ENCODE assay signal across 9 cellular contexts in genomic region chr2:134411279-134411827, GRCh38.
DNase-seq lines count a peak whose midpoint lies in the region; ATAC-seq, FAIRE-seq and TF ChIP-seq lines count a peak whose summit lies in the region.
"Had no signal": no experiment of that assay in that cellular context is flagged by ENCODE, and none has a peak within 500 bp of the region (broad histone marks: within the 10 kb centered on the region; RNA-seq: fewer than 3 reads in every experiment).

No MANE protein-coding gene starts in this region.

- WGBS in IMR-90 (ENCODE audit: extremely low coverage in 2 of 2, insufficient read length in 1 of 2), 2 experiments, result no CpG with 5 or more reads among the region's 6 CpGs
- WGBS in mesodermal cell (ENCODE audit: insufficient coverage in 2 of 2), 2 experiments, result 78 to 80% methylated on average over 3 of the region's 6 CpGs

- H2BK20ac ChIP-seq in IMR-90 (ENCODE audit: low read depth, low read length), result peak overlapping the region; percentile 86

- dilution Hi-C loops in IMR-90 (cut with HindIII; ENCODE audit: low sequenced_read_pairs, unreplicated experiment), result no loop called here

- peaks cover 18 to 58% of the 10 kb centered on the region in 2 experiments for H3K79me1 ChIP-seq in IMR-90 (ENCODE audit: low read depth in 1 of 2, low read length in 2 of 2)

- H3K4me3 ChIP-seq in BLaER1 treated with 17β-estradiol and CSF1 and Interleukin-3, amounts not matched to agents 10 nM and 100 nM, result peak overlapping the region in 6 of 10 experiments; percentile 4 to 43 (median 28); a peak in 8 of 20 replicates
- H3K4me3 ChIP-seq in IMR-90 (ENCODE audit: insufficient read depth, low read depth, low read length), result no peak overlapping the region
- H3K4me3 ChIP-seq in mesodermal cell (ENCODE audit: extremely low read depth, insufficient read depth, low read length, poor library complexity, severe bottlenecking), result no peak overlapping the region
- H3K4me3 ChIP-seq: transverse colon had no signal

- no peaks in the 10 kb centered on the region for H3K9me3 ChIP-seq in BLaER1 treated with 17β-estradiol and CSF1 and Interleukin-3, amounts not matched to agents 10 nM and 100 nM (replicated peaks in 1 of 11)
- no peaks in the 10 kb centered on the region for H3K9me3 ChIP-seq in IMR-90 (ENCODE audit: control insufficient read depth, insufficient read depth, low read length)
- no peaks in the 10 kb centered on the region for H3K9me3 ChIP-seq in mesodermal cell (ENCODE audit: control insufficient read depth, low read length)
- H3K9me3 ChIP-seq: transverse colon had no signal

- no peak for FAIRE-seq in HTR-8/SVneo (lab: Jason Lieb, UNC)

- H3K4me1 ChIP-seq in BLaER1 treated with 17β-estradiol and CSF1 and Interleukin-3, amounts not matched to agents 10 nM and 100 nM, result peaks cover 52 to 89% (median 78%) of the 10 kb centered on the region in 10 experiments
- H3K4me1 ChIP-seq in IMR-90 (ENCODE audit: control insufficient read depth, insufficient read depth, low read length) (peaks cover 44% of the 10 kb centered on the region), mesodermal cell (ENCODE audit: control insufficient read depth, insufficient read depth, low read length, poor library complexity, severe bottlenecking) (peaks cover 16% of the 10 kb centered on the region)

- peaks cover 24 to 57% (median 51%) of the 10 kb centered on the region in 11 experiments; a peak in 21 of 22 replicates for H3K36me3 ChIP-seq in BLaER1 treated with 17β-estradiol and CSF1 and Interleukin-3, amounts not matched to agents 10 nM and 100 nM
- H3K36me3 ChIP-seq in IMR-90 (ENCODE audit: control insufficient read depth, insufficient read depth, low read length) (peaks cover 6% of the 10 kb centered on the region), mesodermal cell (ENCODE audit: control insufficient read depth, insufficient read depth, low read length) (peaks cover 9% of the 10 kb centered on the region)
- H3K36me3 ChIP-seq: transverse colon had no signal

- peak overlapping the region; percentile 89 for H2BK120ac ChIP-seq in IMR-90 (ENCODE audit: low read depth, low read length)

- intact Hi-C loops in IMR-90 (cut with micrococcal nuclease), result loop anchor here (5.0 kb wide), 1 partner anchor 179 kb away; no protein-coding TSS in a partner anchor

- POLR2A ChIA-PET in IMR-90 (lab: Charles Lee; ENCODE audit: unreplicated experiment), result no interaction called here

- peak overlapping the region; percentile 72 for H2AK5ac ChIP-seq in IMR-90 (ENCODE audit: low read depth, low read length)

- H3K9me1 ChIP-seq in IMR-90 (ENCODE audit: insufficient read depth, low read length), result peaks cover 35% of the 10 kb centered on the region

- H3K56ac ChIP-seq in IMR-90 (ENCODE audit: extremely low read depth, insufficient read depth, low read length), result peak overlapping the region; percentile 34; the same call in 1 of the 2 replicates

- H3K9ac ChIP-seq in BLaER1 treated with 17β-estradiol and CSF1 and Interleukin-3, amounts not matched to agents 10 nM and 100 nM, result peak overlapping the region; percentile 20 to 77 (median 59); a peak in 20 of 22 replicates
- H3K9ac ChIP-seq in IMR-90 (ENCODE audit: low read depth, low read length), result peak overlapping the region; percentile 9; the same call in 1 of the 2 replicates

- H4K91ac ChIP-seq in IMR-90 (ENCODE audit: insufficient read depth, low read depth, low read length), result peak overlapping the region; percentile 89

- peak overlapping the region; percentile 60 for H2AFZ ChIP-seq in IMR-90 (replicated peaks; ENCODE audit: low read length, poor library complexity)

- peak overlapping the region; percentile 82 for H3K4ac ChIP-seq in IMR-90 (ENCODE audit: low read depth, low read length)

- no peaks in the 10 kb centered on the region for H3K27me3 ChIP-seq in BLaER1 treated with 17β-estradiol and CSF1 and Interleukin-3, amounts not matched to agents 10 nM and 100 nM
- no peaks in the 10 kb centered on the region for H3K27me3 ChIP-seq in IMR-90 (ENCODE audit: control insufficient read depth, insufficient read depth, low read length)
- H3K27me3 ChIP-seq: transverse colon had no signal

- DNase-seq in IMR-90 (no peak), left lobe of liver (ENCODE audit: low spot score) (no peak), HTR-8/SVneo (ENCODE audit: insufficient read length, low spot score) (no peak), activated gamma-delta T cell treated with Interleukin-2 at 50 U/mL for 16 hours (no peak)

- no TSS peak for BruUV-seq in IMR-90 (replicated peaks; lab: Mats Ljungman, UMichigan)

- no peak for TF ChIP-seq RAD21 in IMR-90 (IDR thresholded peaks at IDR 0.05; ENCODE audit: low read length)

- H4K20me1 ChIP-seq in BLaER1 treated with 17β-estradiol and CSF1 and Interleukin-3, amounts not matched to agents 10 nM and 100 nM, result peaks cover 0 to 74% (median 0%) of the 10 kb centered on the region in 11 experiments; a peak in 7 of 22 replicates
- peaks cover 6% of the 10 kb centered on the region; the same call in 1 of the 2 replicates for H4K20me1 ChIP-seq in IMR-90 (ENCODE audit: insufficient read depth, low read length)

- peak overlapping the region; percentile 69 to 88; a peak in 3 of 4 replicates for H4K8ac ChIP-seq in IMR-90 (ENCODE audit: low read depth in 2 of 2, low read length in 2 of 2)

- peak overlapping the region; percentile 87 for H2AK9ac ChIP-seq in IMR-90 (replicated peaks; ENCODE audit: low read depth, low read length, poor library complexity)

- H4K5ac ChIP-seq in IMR-90 (ENCODE audit: low read depth, low read length), result peak overlapping the region; percentile 49; the same call in 1 of the 2 replicates

- TF ChIP-seq CTCF in IMR-90 (conservative IDR thresholded peaks at IDR 0.05; ENCODE audit: low read depth, low read length) (no peak), VCaP (conservative IDR thresholded peaks at IDR 0.05) (no peak)

- no peak for TF ChIP-seq POLR2A in IMR-90 (IDR thresholded peaks at IDR 0.05; ENCODE audit: low read depth, low read length)

- H3K23ac ChIP-seq in IMR-90 (ENCODE audit: low read depth, low read length), result peak overlapping the region; percentile 48; the same call in 1 of the 2 replicates

- in situ Hi-C loops in IMR-90 (cut with MboI; ENCODE audit: low sequenced_read_pairs), result loop anchor here (5.0 to 25.0 kb wide), 2 partner anchors 294 to 524 kb away; no protein-coding TSS in a partner anchor

- peak overlapping the region; percentile 81 to 95 (median 91) for H3K4me2 ChIP-seq in BLaER1 treated with 17β-estradiol and CSF1 and Interleukin-3, amounts not matched to agents 10 nM and 100 nM
- no peak overlapping the region for H3K4me2 ChIP-seq in IMR-90 (ENCODE audit: low read depth, low read length)

- peak overlapping the region in 9 of 11 experiments; percentile 36 to 86 (median 73); a peak in 18 of 22 replicates for H3K27ac ChIP-seq in BLaER1 treated with 17β-estradiol and CSF1 and Interleukin-3, amounts not matched to agents 10 nM and 100 nM
- peak overlapping the region; percentile 24 for H3K27ac ChIP-seq in IMR-90 (ENCODE audit: insufficient read depth, low read length)
- H3K27ac ChIP-seq in VCaP, result peak overlapping the region; percentile 15; the same call in 1 of the 2 replicates
- peak overlapping the region; percentile 39 for H3K27ac ChIP-seq in mesodermal cell (ENCODE audit: low read depth, low read length, severe bottlenecking)

- CTCF ChIA-PET in IMR-90 (lab: Yijun Ruan, JAX), result interaction anchor here (0.6 to 2.9 kb wide), 18 partner anchors 10 to 527 kb away, joined by 3 to 30 read pairs (median 6); no protein-coding TSS in a partner anchor

- peak overlapping the region; percentile 75 for H3K14ac ChIP-seq in IMR-90 (replicated peaks; ENCODE audit: low read depth, low read length)

- peak overlapping the region; percentile 24 for H3K18ac ChIP-seq in IMR-90 (ENCODE audit: low read depth, low read length)

- ATAC-seq in IMR-90 (ENCODE audit: low read depth), result no peak
- ATAC-seq in HG03378 (IDR thresholded peaks at IDR 0.05; ENCODE audit: unreplicated experiment), result no peak
- ATAC-seq in left lobe of liver, result no peak

- peak overlapping the region; percentile 80 for H2BK15ac ChIP-seq in IMR-90 (ENCODE audit: low read depth, low read length)

- H2BK5ac ChIP-seq in IMR-90 (ENCODE audit: low read depth, low read length, poor library complexity, severe bottlenecking), result peak overlapping the region; percentile 32

TF ChIP-seq in IMR-90, 13 proteins besides CTCF, POLR2A, EP300 and RAD21:
- TF ChIP-seq RCOR1 (IDR thresholded peaks at IDR 0.05; ENCODE audit: insufficient replicate concordance, low read length) (no peak), MAZ (IDR thresholded peaks at IDR 0.05; ENCODE audit: borderline replicate concordance, low read depth, low read length) (no peak), BHLHE40 (IDR thresholded peaks at IDR 0.05; ENCODE audit: low read depth, low read length) (no peak), RFX5 (IDR thresholded peaks at IDR 0.05; ENCODE audit: low read depth, low read length) (no peak), FOS (IDR thresholded peaks at IDR 0.05; ENCODE audit: low read depth, low read length) (no peak), USF2 (IDR thresholded peaks at IDR 0.05; ENCODE audit: low read depth, low read length) (no peak), CHD1 (IDR thresholded peaks at IDR 0.05; ENCODE audit: low read depth, low read length) (no peak), MXI1 (IDR thresholded peaks at IDR 0.05; ENCODE audit: borderline replicate concordance, low read depth, low read length) (no peak), SMC3 (IDR thresholded peaks at IDR 0.05; ENCODE audit: low read depth, low read length) (no peak), CEBPB (IDR thresholded peaks at IDR 0.05; ENCODE audit: low read depth, low read length) (no peak), NFE2L2 (IDR thresholded peaks at IDR 0.05; ENCODE audit: low read depth, low read length) (no peak), ELK1 (IDR thresholded peaks at IDR 0.05; ENCODE audit: borderline replicate concordance, low read depth, low read length) (no peak), MAFK (IDR thresholded peaks at IDR 0.05; ENCODE audit: low read depth, low read length) (no peak)

Comparison
In these comparisons a context has a peak if more than half of its experiments do, and no peak if none do; other contexts are left out.
1. H3K27ac ChIP-seq: peak in every context shown above with its lines; median percentile 73 in BLaER1 treated with 17β-estradiol and CSF1 and Interleukin-3, amounts not matched to agents 10 nM and 100 nM; 39 in mesodermal cell; 24 in IMR-90; 15 in VCaP.
2. H3K4me3 ChIP-seq: peak in BLaER1 treated with 17β-estradiol and CSF1 and Interleukin-3, amounts not matched to agents 10 nM and 100 nM (6 of 10); none in IMR-90 (single experiment) and mesodermal cell (single experiment).